8 cellular contexts compared by ENCODE assay signal in the genomic region with DNA sequence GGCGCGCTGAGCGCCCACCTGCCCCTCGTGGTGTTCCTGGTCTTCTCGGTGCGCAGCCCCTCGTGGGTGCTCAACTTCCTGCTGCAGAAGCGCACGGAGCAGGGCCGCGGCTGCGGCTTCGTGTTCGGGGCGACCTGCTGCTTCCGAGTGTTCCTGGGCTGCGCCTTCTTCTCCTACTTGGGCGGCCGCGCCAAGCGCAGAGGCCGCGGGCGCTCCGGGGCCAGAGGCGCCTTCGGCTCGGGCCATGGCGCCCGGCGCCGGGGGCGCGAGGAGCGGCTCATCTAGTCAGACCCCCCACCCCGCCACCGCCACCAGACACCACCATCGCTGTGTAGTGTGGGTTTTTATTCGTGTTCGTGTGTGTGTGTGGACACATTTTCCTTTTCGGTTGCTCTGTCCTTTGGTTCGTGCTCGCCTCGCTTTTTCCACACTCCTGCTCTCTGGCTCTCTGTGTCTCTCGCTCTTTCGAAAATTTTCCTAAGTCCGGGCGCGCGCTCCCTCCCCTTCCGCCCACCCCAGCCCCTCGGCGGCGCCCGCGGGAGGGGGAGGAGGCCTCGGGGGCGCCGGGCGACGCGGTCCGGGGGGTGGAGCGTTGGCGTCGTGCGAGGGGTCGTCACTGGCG. TPM values are rescaled to one million over a fixed set of nuclear protein-coding genes. Genes with fewer than 3 reads are reported as not detected.
DNase-seq lines count a peak whose midpoint lies in the region; ATAC-seq and TF ChIP-seq lines count a peak whose summit lies in the region.

No MANE protein-coding gene starts in this region.

- peaks cover 7% of the 10 kb centered on the region for H3K36me3 Mint-ChIP-seq in activated naive CD4-positive, alpha-beta T cell treated with anti-CD3 and anti-CD28 coated beads, Interleukin-2, amount 50 U/mL, for 24 hours

- CTCF ChIA-PET in SK-N-SH (lab: Yijun Ruan, JAX), result interaction anchor here (1.0 to 1.1 kb wide), 2 partner anchors 11 to 13 kb away, joined by 4 read pairs; no protein-coding TSS in a partner anchor

- peak overlapping the region; percentile 98 for H3K27ac Mint-ChIP-seq in activated naive CD4-positive, alpha-beta T cell treated with anti-CD3 and anti-CD28 coated beads, Interleukin-2, amount 50 U/mL, for 24 hours

- DNase-seq in Ammon's horn (ENCODE audit: low spot score) (peak; percentile 78), Kasumi-1 (lab: John Stamatoyannopoulos, UW) (peak; percentile 72 to 76), SK-N-SH (peak; percentile 96), glomerular visceral epithelial cell (ENCODE audit: extremely low spot score) (peak; percentile 84), omental fat pad (ENCODE audit: low spot score) (no peak), thoracic aorta (ENCODE audit: low spot score) (no peak)

- no peaks in the 10 kb centered on the region for H3K9me3 Mint-ChIP-seq in activated naive CD4-positive, alpha-beta T cell treated with anti-CD3 and anti-CD28 coated beads, Interleukin-2, amount 50 U/mL, for 24 hours

- under 1% methylated on average over 32 of the region's 69 CpGs for WGBS in SK-N-SH (ENCODE audit: low lambda C conversion rate)

- H3K9me2 ChIP-seq in SK-N-SH, result no peaks in the 10 kb centered on the region

- no peaks in the 10 kb centered on the region for H3K27me3 Mint-ChIP-seq in activated naive CD4-positive, alpha-beta T cell treated with anti-CD3 and anti-CD28 coated beads, Interleukin-2, amount 50 U/mL, for 24 hours

- H4K20me1 ChIP-seq in SK-N-SH (ENCODE audit: insufficient read depth), result peaks cover 29% of the 10 kb centered on the region

- no peak for TF ChIP-seq RAD21 in SK-N-SH (IDR thresholded peaks at IDR 0.05; ENCODE audit: low read length)

- H3K9ac ChIP-seq in SK-N-SH, result peak overlapping the region; percentile 68

- no peak for TF ChIP-seq EP300 in SK-N-SH (IDR thresholded peaks at IDR 0.05; ENCODE audit: borderline replicate concordance in 1 of 2, low read depth in 1 of 2, low read length in 1 of 2)

- peak overlapping the region; percentile 93 to 97 for H3K27ac ChIP-seq in SK-N-SH (ENCODE audit: low read depth in 2 of 2, low read length in 1 of 2)
- H3K27ac ChIP-seq in thoracic aorta, result peak overlapping the region; percentile 95 to 98

- TF ChIP-seq CTCF in SK-N-SH (IDR thresholded peaks at IDR 0.05) (no peak), omental fat pad (IDR thresholded peaks at IDR 0.05) (no peak), thoracic aorta (IDR thresholded peaks at IDR 0.05) (no peak)

- H3K4me3 ChIP-seq in SK-N-SH (ENCODE audit: low read depth in 2 of 2, low read length in 1 of 2) (peak overlapping the region; percentile 69 to 71), thoracic aorta (peak overlapping the region; percentile 89)

- H2AFZ ChIP-seq in SK-N-SH (ENCODE audit: low read depth), result peak overlapping the region; percentile 81; the same call in 1 of the 2 replicates

- peaks cover 11% of the 10 kb centered on the region for H3F3A ChIP-seq in SK-N-SH (replicated peaks; ENCODE audit: insufficient read depth)

- no peaks in the 10 kb centered on the region for H3K27me3 ChIP-seq in SK-N-SH (ENCODE audit: insufficient read depth)
- H3K27me3 ChIP-seq in thoracic aorta (replicated peaks; ENCODE audit: insufficient read depth), result no peaks in the 10 kb centered on the region

- H3K4me1 ChIP-seq in SK-N-SH (ENCODE audit: control insufficient read depth in 1 of 2, insufficient read depth in 2 of 2, low read depth in 1 of 2, low read length in 1 of 2) (peaks cover 17 to 25% of the 10 kb centered on the region in 2 experiments; a peak in 3 of 4 replicates), thoracic aorta (ENCODE audit: control insufficient read depth in 1 of 2, low read depth in 2 of 2) (peaks cover 21 to 30% of the 10 kb centered on the region in 2 donors)

- peak overlapping the region; percentile 89 for H3K4me3 Mint-ChIP-seq in activated naive CD4-positive, alpha-beta T cell treated with anti-CD3 and anti-CD28 coated beads, Interleukin-2, amount 50 U/mL, for 24 hours

- POLR2A ChIA-PET in SK-N-SH (lab: Yijun Ruan, JAX), result interaction anchor here (0.7 to 1.4 kb wide), 9 partner anchors 11 to 141 kb away, joined by 3 to 11 read pairs (median 4); a partner anchor contains a TSS

- H3K79me2 ChIP-seq in SK-N-SH (ENCODE audit: insufficient read depth), result peaks cover 49% of the 10 kb centered on the region

- H3K36me3 ChIP-seq in SK-N-SH (replicated peaks in 1 of 2; ENCODE audit: control insufficient read depth in 1 of 2, insufficient read depth in 2 of 2, low read length in 1 of 2), result peaks cover 4 to 13% of the 10 kb centered on the region in 2 experiments
- no peaks in the 10 kb centered on the region for H3K36me3 ChIP-seq in thoracic aorta

- H3K4me2 ChIP-seq in SK-N-SH, result peak overlapping the region; percentile 82

- peak; percentile 31 for ATAC-seq in GM19463 (IDR thresholded peaks at IDR 0.05; ENCODE audit: unreplicated experiment)
- ATAC-seq in omental fat pad (ENCODE audit: low FRiP score), result peak; percentile 64
- peak; percentile 46 for ATAC-seq in thoracic aorta (ENCODE audit: insufficient number of reproducible peaks, low FRiP score, low read depth)

- no peaks in the 10 kb centered on the region for H3K9me3 ChIP-seq in SK-N-SH
- H3K9me3 ChIP-seq in thoracic aorta, result no peaks in the 10 kb centered on the region

- H3K4me1 Mint-ChIP-seq in activated naive CD4-positive, alpha-beta T cell treated with anti-CD3 and anti-CD28 coated beads, Interleukin-2, amount 50 U/mL, for 24 hours, result peaks cover 53% of the 10 kb centered on the region

TF ChIP-seq in SK-N-SH, 30 proteins besides CTCF, POLR2A, EP300 and RAD21:
- TF ChIP-seq, protein P1, sequence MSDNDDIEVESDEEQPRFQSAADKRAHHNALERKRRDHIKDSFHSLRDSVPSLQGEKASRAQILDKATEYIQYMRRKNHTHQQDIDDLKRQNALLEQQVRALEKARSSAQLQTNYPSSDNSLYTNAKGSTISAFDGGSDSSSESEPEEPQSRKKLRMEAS (IDR thresholded peaks at IDR 0.05; ENCODE audit: low read depth), result peak; percentile 71; the same call in 1 of the 2 replicates
- TF ChIP-seq TAF1 (IDR thresholded peaks at IDR 0.05; ENCODE audit: borderline replicate concordance, low read depth, low read length), result 0 out of 2 replicates have a peak, but pooled peaks have one; percentile 27
- 0 out of 2 replicates have a peak, but pooled peaks have one; percentile 7 for TF ChIP-seq YY1 (IDR thresholded peaks at IDR 0.05; ENCODE audit: low read depth)
- peak; percentile 45; the same call in 1 of the 2 replicates for TF ChIP-seq POLR2AphosphoS5 (IDR thresholded peaks at IDR 0.05; ENCODE audit: low read depth, low read length)
- TF ChIP-seq, protein P2, sequence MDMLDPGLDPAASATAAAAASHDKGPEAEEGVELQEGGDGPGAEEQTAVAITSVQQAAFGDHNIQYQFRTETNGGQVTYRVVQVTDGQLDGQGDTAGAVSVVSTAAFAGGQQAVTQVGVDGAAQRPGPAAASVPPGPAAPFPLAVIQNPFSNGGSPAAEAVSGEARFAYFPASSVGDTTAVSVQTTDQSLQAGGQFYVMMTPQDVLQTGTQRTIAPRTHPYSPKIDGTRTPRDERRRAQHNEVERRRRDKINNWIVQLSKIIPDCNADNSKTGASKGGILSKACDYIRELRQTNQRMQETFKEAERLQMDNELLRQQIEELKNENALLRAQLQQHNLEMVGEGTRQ (IDR thresholded peaks at IDR 0.05; ENCODE audit: borderline replicate concordance, low read depth, low read length), result no peak
- TF ChIP-seq, protein P3, sequence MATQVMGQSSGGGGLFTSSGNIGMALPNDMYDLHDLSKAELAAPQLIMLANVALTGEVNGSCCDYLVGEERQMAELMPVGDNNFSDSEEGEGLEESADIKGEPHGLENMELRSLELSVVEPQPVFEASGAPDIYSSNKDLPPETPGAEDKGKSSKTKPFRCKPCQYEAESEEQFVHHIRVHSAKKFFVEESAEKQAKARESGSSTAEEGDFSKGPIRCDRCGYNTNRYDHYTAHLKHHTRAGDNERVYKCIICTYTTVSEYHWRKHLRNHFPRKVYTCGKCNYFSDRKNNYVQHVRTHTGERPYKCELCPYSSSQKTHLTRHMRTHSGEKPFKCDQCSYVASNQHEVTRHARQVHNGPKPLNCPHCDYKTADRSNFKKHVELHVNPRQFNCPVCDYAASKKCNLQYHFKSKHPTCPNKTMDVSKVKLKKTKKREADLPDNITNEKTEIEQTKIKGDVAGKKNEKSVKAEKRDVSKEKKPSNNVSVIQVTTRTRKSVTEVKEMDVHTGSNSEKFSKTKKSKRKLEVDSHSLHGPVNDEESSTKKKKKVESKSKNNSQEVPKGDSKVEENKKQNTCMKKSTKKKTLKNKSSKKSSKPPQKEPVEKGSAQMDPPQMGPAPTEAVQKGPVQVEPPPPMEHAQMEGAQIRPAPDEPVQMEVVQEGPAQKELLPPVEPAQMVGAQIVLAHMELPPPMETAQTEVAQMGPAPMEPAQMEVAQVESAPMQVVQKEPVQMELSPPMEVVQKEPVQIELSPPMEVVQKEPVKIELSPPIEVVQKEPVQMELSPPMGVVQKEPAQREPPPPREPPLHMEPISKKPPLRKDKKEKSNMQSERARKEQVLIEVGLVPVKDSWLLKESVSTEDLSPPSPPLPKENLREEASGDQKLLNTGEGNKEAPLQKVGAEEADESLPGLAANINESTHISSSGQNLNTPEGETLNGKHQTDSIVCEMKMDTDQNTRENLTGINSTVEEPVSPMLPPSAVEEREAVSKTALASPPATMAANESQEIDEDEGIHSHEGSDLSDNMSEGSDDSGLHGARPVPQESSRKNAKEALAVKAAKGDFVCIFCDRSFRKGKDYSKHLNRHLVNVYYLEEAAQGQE (IDR thresholded peaks at IDR 0.05; ENCODE audit: low read depth, low read length), result 0 out of 2 replicates have a peak, but pooled peaks have one; percentile 1
- TF ChIP-seq SIN3A (IDR thresholded peaks at IDR 0.05; ENCODE audit: borderline replicate concordance, low read depth, low read length), result no peak
TF ChIP-seq in SK-N-SH: peak in this region for 5.

RNA-seq across cellular contexts. Expression of a gene that starts 38.0 kb away (rescaled TPM):
- polyA plus RNA-seq in SK-N-SH (2012; rRNA removed), result 1,011 and 1,562 TPM in 2 replicates
- 1,261 and 1,880 TPM in 2 replicates for polyA plus RNA-seq in SK-N-SH (2012; cell fraction: cytosol; rRNA removed)
- polyA plus RNA-seq in SK-N-SH (2012; cell fraction: nucleus; rRNA removed), result 1,323 and 1,902 TPM in 2 replicates
- total RNA-seq in omental fat pad (100 to 1,000 TPM; 606 to 837 (median 753) TPM), thoracic aorta (100 to 1,000 TPM; 742 to 943 TPM)

RNA-seq across cellular contexts. Expression of a gene that starts 39.9 kb away (rescaled TPM):
- polyA plus RNA-seq in SK-N-SH (2012; rRNA removed), result 1.2 and 1.5 TPM in 2 replicates
- polyA plus RNA-seq in SK-N-SH (2012; cell fraction: cytosol; rRNA removed), result 0.91 and 1.0 TPM in 2 replicates
- polyA plus RNA-seq in SK-N-SH (2012; cell fraction: nucleus; rRNA removed), result 2.7 and 3.3 TPM in 2 replicates
- under 1 TPM in 1 of 4 donors, not detected in 3; 0.28 TPM for total RNA-seq in omental fat pad
- total RNA-seq in thoracic aorta, result under 1 TPM; 0.21 to 0.81 TPM

Comparison
In these comparisons a context has a peak if more than half of its experiments do, and no peak if none do; other contexts are left out.
1. DNase-seq: peak in Ammon's horn (single experiment), Kasumi-1 (2 of 2), SK-N-SH (single experiment) and glomerular visceral epithelial cell (single experiment); none in omental fat pad (single experiment) and thoracic aorta (single experiment).
2. Peak in every context shown above with its lines, with median percentiles within 50 percentile points of each other: ATAC-seq.